26 cellular contexts compared by ENCODE assay signal in the genomic region with DNA sequence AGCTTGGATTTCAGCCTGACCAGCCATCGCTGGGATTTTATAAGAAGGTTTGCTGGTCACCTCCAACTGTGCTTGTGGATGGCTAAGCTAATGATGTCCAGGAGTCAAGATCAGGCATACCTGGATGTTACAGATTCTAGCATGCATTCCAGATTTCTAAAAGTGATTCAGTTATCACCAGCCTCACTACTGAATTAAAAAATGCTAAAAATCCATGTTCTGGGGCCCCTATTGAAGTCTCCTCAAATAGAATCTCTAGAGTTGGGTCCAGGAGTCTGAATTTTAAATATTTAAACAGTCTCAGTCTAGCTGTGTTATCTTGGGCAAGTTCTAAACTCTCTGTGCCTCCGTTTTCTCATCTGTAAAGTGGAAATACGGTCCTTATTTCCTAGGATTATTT. TPM values are rescaled to one million over a fixed set of nuclear protein-coding genes. Genes with fewer than 3 reads are reported as not detected.
DNase-seq lines count a peak whose midpoint lies in the region; ATAC-seq and TF ChIP-seq lines count a peak whose summit lies in the region.
"Had no signal": no experiment of that assay in that cellular context is flagged by ENCODE, and none has a peak within 500 bp of the region (broad histone marks: within the 10 kb centered on the region; RNA-seq: fewer than 3 reads in every experiment).

No MANE protein-coding gene starts in this region.

- peaks cover 57% of the 10 kb centered on the region for H3F3A ChIP-seq in SU-DHL-6 (ENCODE audit: insufficient read depth)

- H2AFZ ChIP-seq in SU-DHL-6 (ENCODE audit: low read depth, low read length, severe bottlenecking), result no peak overlapping the region
- H2AFZ ChIP-seq in mesenchymal stem cell (ENCODE audit: low read depth, low read length), result no peak overlapping the region
- H2AFZ ChIP-seq: GM23248 had no signal

- intact Hi-C loops in psoas muscle (cut with DNase I), result loop anchor here in 1 of 2 donors (10.0 kb wide), 1 partner anchor 88 kb away; no protein-coding TSS in a partner anchor

- peak overlapping the region; percentile 51 to 96 (median 91) for H3K4me2 ChIP-seq in BLaER1 treated with 17β-estradiol and CSF1 and Interleukin-3, amounts not matched to agents 10 nM and 100 nM
- H3K4me2 ChIP-seq in SU-DHL-6 (ENCODE audit: low read depth, low read length, poor library complexity, severe bottlenecking) (peak overlapping the region; percentile 99), mesenchymal stem cell (ENCODE audit: low read length, poor library complexity, severe bottlenecking) (no peak overlapping the region)

- peak overlapping the region; percentile 96; the same call in 1 of the 2 replicates for H3K27ac ChIP-seq in 22Rv1
- peak overlapping the region in 8 of 11 experiments; percentile 25 to 100 (median 98); a peak in 12 of 22 replicates for H3K27ac ChIP-seq in BLaER1 treated with 17β-estradiol and CSF1 and Interleukin-3, amounts not matched to agents 10 nM and 100 nM
- peak overlapping the region; percentile 99; the same call in 1 of the 2 replicates for H3K27ac ChIP-seq in SU-DHL-6 (ENCODE audit: low read depth, low read length)
- no peak overlapping the region for H3K27ac ChIP-seq in mesenchymal stem cell (ENCODE audit: low read length, poor library complexity, severe bottlenecking)
- H3K27ac ChIP-seq in psoas muscle, result no peak overlapping the region
- H3K27ac ChIP-seq: GM23248, ovary had no signal

- no peak overlapping the region for H2BK120ac ChIP-seq in mesenchymal stem cell (ENCODE audit: low read depth, low read length)

- H3K4ac ChIP-seq in mesenchymal stem cell (ENCODE audit: low read depth in 1 of 2, low read length in 2 of 2), result no peak overlapping the region

- H3K27me3 ChIP-seq in BLaER1 treated with 17β-estradiol and CSF1 and Interleukin-3, amounts not matched to agents 10 nM and 100 nM, result no peaks in the 10 kb centered on the region
- no peaks in the 10 kb centered on the region for H3K27me3 ChIP-seq in SU-DHL-6 (ENCODE audit: low read length)
- no peaks in the 10 kb centered on the region for H3K27me3 ChIP-seq in mesenchymal stem cell (ENCODE audit: control insufficient read depth in 1 of 2, insufficient read depth in 1 of 2, low read length in 2 of 2)
- H3K27me3 ChIP-seq in psoas muscle (ENCODE audit: insufficient read depth in 3 of 3, low read length in 2 of 3), result no peaks in the 10 kb centered on the region
- H3K27me3 ChIP-seq: breast epithelium, ovary, vagina had no signal

- H2BK15ac ChIP-seq in mesenchymal stem cell (ENCODE audit: low read depth, poor library complexity, severe bottlenecking), result no peak overlapping the region

- H2BK12ac ChIP-seq in mesenchymal stem cell (ENCODE audit: low read length in 2 of 2), result no peak overlapping the region

- H3K4me1 ChIP-seq in BLaER1 treated with 17β-estradiol and CSF1 and Interleukin-3, amounts not matched to agents 10 nM and 100 nM, result peaks cover 23 to 68% (median 42%) of the 10 kb centered on the region in 10 experiments
- H3K4me1 ChIP-seq in mesenchymal stem cell (ENCODE audit: control insufficient read depth, insufficient read depth, low read depth, low read length) (peaks cover under 1% of the 10 kb centered on the region), psoas muscle (peaks cover 9% of the 10 kb centered on the region)

- DNase-seq in mesenchymal stem cell (no peak), psoas muscle (no peak), NCI-H2029 treated with DMSO at 0.1 percent for 48 hours (lab: John Stamatoyannopoulos, UW) (no peak)
- DNase-seq: activated CD4-positive, alpha-beta T cell treated with anti-CD3 and anti-CD28 coated beads, Interleukin-2, amount 50 U/mL, for 1 hour; activated CD8-positive, alpha-beta memory T cell treated with anti-CD3 and anti-CD28 coated beads, Interleukin-2, amount 10 ng/mL, durations not matched to agents 7 days and 5 days; activated T-cell treated with anti-CD3 and anti-CD28 coated beads, Interleukin-2, amount 50 U/mL, for 72 hours; amygdala; C1 segment of cervical spinal cord; COR-L47; GDM1; GM23248; HFFc6; hippocampal formation; KBM-7; NCI-H1930; NCI-H524; OCI-M1; ovary; stimulated activated naive CD4-positive, alpha-beta T cell treated with Interleukin-2 at 50 U/mL for 16 hours; T-cell had no signal

- H3K4me3 ChIP-seq in BLaER1 treated with 17β-estradiol and CSF1 and Interleukin-3, amounts not matched to agents 10 nM and 100 nM, result peak overlapping the region in 4 of 10 experiments; percentile 4 to 80 (median 76); a peak in 6 of 20 replicates
- no peak overlapping the region for H3K4me3 ChIP-seq in SU-DHL-6 (ENCODE audit: insufficient read depth, low read length, poor library complexity, severe bottlenecking)
- H3K4me3 ChIP-seq in mesenchymal stem cell (ENCODE audit: insufficient read depth in 1 of 2, low read depth in 1 of 2, low read length in 2 of 2), result no peak overlapping the region
- no peak overlapping the region for H3K4me3 ChIP-seq in psoas muscle
- H3K4me3 ChIP-seq: breast epithelium, GM23248, ovary, vagina had no signal

- no peak overlapping the region for H3K14ac ChIP-seq in mesenchymal stem cell (ENCODE audit: low read length in 2 of 2)

- no peaks in the 10 kb centered on the region for H3K9me2 ChIP-seq in SU-DHL-6 (replicated peaks; ENCODE audit: insufficient read depth, low read length)

- H4K20me1 ChIP-seq in BLaER1 treated with 17β-estradiol and CSF1 and Interleukin-3, amounts not matched to agents 10 nM and 100 nM, result peaks cover 0 to 72% (median 27%) of the 10 kb centered on the region in 11 experiments; a peak in 20 of 22 replicates
- H4K20me1 ChIP-seq in SU-DHL-6 (ENCODE audit: low read depth, low read length), result no peaks in the 10 kb centered on the region

- H4K91ac ChIP-seq in mesenchymal stem cell (ENCODE audit: low read length), result no peak overlapping the region

- 94% methylated on average over 1 of the region's 3 CpGs for WGBS in mesenchymal stem cell
- WGBS in psoas muscle, 3 donors, result 52 to 91% (median 85%) methylated on average over 3 of the region's 3 CpGs

- no peak overlapping the region for H4K8ac ChIP-seq in mesenchymal stem cell (ENCODE audit: low read length)

- H3K18ac ChIP-seq in mesenchymal stem cell (ENCODE audit: low read depth in 1 of 2, low read length in 2 of 2), result no peak overlapping the region

- H2BK5ac ChIP-seq in mesenchymal stem cell (ENCODE audit: low read depth, low read length, poor library complexity, severe bottlenecking), result no peak overlapping the region

- H3K9ac ChIP-seq in BLaER1 treated with 17β-estradiol and CSF1 and Interleukin-3, amounts not matched to agents 10 nM and 100 nM, result peak overlapping the region in 5 of 11 experiments; percentile 17 to 100 (median 39); a peak in 6 of 22 replicates
- H3K9ac ChIP-seq in SU-DHL-6 (ENCODE audit: low read length) (0 out of 2 replicates have a peak overlapping the region, but pooled peaks have one; percentile 1), mesenchymal stem cell (ENCODE audit: low read length) (peak overlapping the region; percentile 100)
- H3K9ac ChIP-seq: GM23248 had no signal

- H3K36me3 ChIP-seq in BLaER1 treated with 17β-estradiol and CSF1 and Interleukin-3, amounts not matched to agents 10 nM and 100 nM, result peaks cover 51 to 63% (median 57%) of the 10 kb centered on the region in 11 experiments
- peaks cover 11% of the 10 kb centered on the region; the same call in 1 of the 2 replicates for H3K36me3 ChIP-seq in SU-DHL-6 (ENCODE audit: low read length)
- H3K36me3 ChIP-seq in mesenchymal stem cell (ENCODE audit: control insufficient read depth in 1 of 2, insufficient read depth in 2 of 2, low read depth in 1 of 2, low read length in 2 of 2), result peaks cover 0 to 20% of the 10 kb centered on the region in 2 experiments
- H3K36me3 ChIP-seq in psoas muscle (ENCODE audit: insufficient read depth in 1 of 2, low read depth in 1 of 2), result no peaks in the 10 kb centered on the region
- H3K36me3 ChIP-seq: breast epithelium, ovary, vagina had no signal

- peaks cover 94% of the 10 kb centered on the region for H3K79me2 ChIP-seq in SU-DHL-6 (ENCODE audit: insufficient read depth, low read length)

- peaks cover 0 to 4% (median 0%) of the 10 kb centered on the region in 11 experiments; a peak in 3 of 22 replicates for H3K9me3 ChIP-seq in BLaER1 treated with 17β-estradiol and CSF1 and Interleukin-3, amounts not matched to agents 10 nM and 100 nM (replicated peaks in 1 of 11)
- H3K9me3 ChIP-seq in SU-DHL-6 (ENCODE audit: insufficient read depth, low read length), result no peaks in the 10 kb centered on the region
- H3K9me3 ChIP-seq in mesenchymal stem cell (ENCODE audit: control insufficient read depth, low read length), result no peaks in the 10 kb centered on the region
- no peaks in the 10 kb centered on the region for H3K9me3 ChIP-seq in psoas muscle
- H3K9me3 ChIP-seq: breast epithelium, ovary, vagina had no signal

- H3K23ac ChIP-seq in mesenchymal stem cell (ENCODE audit: low read length in 2 of 2), result no peak overlapping the region

- TF ChIP-seq CTCF in 22Rv1 (IDR thresholded peaks at IDR 0.05), result no peak
- no peak for TF ChIP-seq CTCF in SU-DHL-6 (IDR thresholded peaks at IDR 0.05; ENCODE audit: insufficient read depth, low read length, poor library complexity, severe bottlenecking)
- no peak for TF ChIP-seq CTCF in psoas muscle (IDR thresholded peaks at IDR 0.05)

- H3K79me1 ChIP-seq in mesenchymal stem cell (replicated peaks; ENCODE audit: low read length, poor library complexity, severe bottlenecking), result peaks cover 6% of the 10 kb centered on the region

- H2AK5ac ChIP-seq in mesenchymal stem cell (ENCODE audit: low read length, severe bottlenecking), result no peak overlapping the region

- no peak for ATAC-seq in HG02610 (IDR thresholded peaks at IDR 0.05; ENCODE audit: unreplicated experiment)
- ATAC-seq in psoas muscle, result no peak
- ATAC-seq: activated CD8-positive, alpha-beta memory T cell treated with anti-CD3 and anti-CD28 coated beads, Interleukin-2, amount 10 ng/mL, durations not matched to agents 7 days and 5 days; activated T-cell treated with anti-CD3 and anti-CD28 coated beads, Interleukin-2, amount 50 U/mL, for 72 hours; T-cell had no signal

RNA-seq across cellular contexts. Expression of gene ARID5B, which starts 5.0 kb away (rescaled TPM):
- polyA plus RNA-seq in mesenchymal stem cell (2013, experiment 1 of 2), result 61.5 TPM
- 57.0 TPM for polyA plus RNA-seq in mesenchymal stem cell (2013, experiment 2 of 2)
- total RNA-seq in psoas muscle, result 100 to 1,000 TPM in 2 of 4 donors, 10 to 100 TPM in 2; 47.7 to 166 (median 104) TPM
- polyA plus RNA-seq in psoas muscle, result 10 to 100 TPM in 2 of 3 donors, 1 to 10 TPM in 1; 8.5 to 93.0 (median 75.9) TPM

Comparison
In these comparisons a context has a peak if more than half of its experiments do, and no peak if none do; other contexts are left out.
1. H3K27ac ChIP-seq: peak in 22Rv1 (single experiment), BLaER1 treated with 17β-estradiol and CSF1 and Interleukin-3, amounts not matched to agents 10 nM and 100 nM (8 of 11) and SU-DHL-6 (single experiment); none in mesenchymal stem cell (single experiment) and psoas muscle (single experiment).